Comparison of ENCODE assay signal across 1 cellular context in the genomic region with DNA sequence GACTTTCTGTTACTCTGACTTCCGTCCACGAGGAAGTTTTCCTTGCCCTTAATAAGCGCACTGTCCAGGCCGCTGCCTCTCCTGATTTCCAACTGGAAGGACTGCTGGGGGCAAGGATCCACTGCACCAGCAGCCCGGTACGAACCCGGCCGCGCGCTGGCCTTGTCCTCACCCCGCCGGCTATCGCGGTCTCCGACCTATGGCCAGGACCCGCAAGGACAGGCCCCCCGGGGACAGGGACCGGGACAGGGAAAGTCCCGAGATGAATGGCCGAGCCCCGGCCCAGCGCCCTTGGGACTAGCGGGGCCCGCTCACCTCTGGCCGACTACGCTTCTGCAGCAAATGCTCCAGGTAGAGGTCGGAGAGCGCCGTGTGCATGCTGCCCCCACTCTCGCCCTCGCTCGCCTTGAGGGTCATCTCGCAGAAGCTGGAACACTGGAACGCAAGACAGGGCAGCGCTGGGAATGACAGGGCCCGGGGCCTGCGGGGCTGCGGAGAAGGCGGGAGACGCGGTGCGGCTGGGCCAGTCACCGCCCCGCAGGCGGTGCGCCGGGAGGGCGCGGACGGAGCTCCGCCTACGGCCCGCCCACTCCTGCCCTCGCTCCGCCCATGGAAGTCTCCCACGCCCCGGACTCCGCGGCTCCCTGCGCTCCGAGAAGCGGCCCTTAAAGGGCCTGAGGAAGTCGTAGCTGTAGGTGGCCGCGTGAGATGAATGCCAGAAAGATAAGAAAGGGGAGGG.
TF ChIP-seq lines count a peak whose summit lies in the region.

Gene MPP1, minus strand, starts transcription at position 529 of the 739 bp plus-strand sequence. Its CDS starts 112 bp downstream, at position 417.

TF ChIP-seq in IMR-90, 13 proteins besides CTCF, POLR2A, EP300 and RAD21 (continued from another document):
- TF ChIP-seq MXI1 (IDR thresholded peaks at IDR 0.05; ENCODE audit: borderline replicate concordance, low read depth, low read length) (no peak), BHLHE40 (IDR thresholded peaks at IDR 0.05; ENCODE audit: low read depth, low read length) (no peak), NFE2L2 (IDR thresholded peaks at IDR 0.05; ENCODE audit: low read depth, low read length) (no peak), FOS (IDR thresholded peaks at IDR 0.05; ENCODE audit: low read depth, low read length) (no peak), RCOR1 (IDR thresholded peaks at IDR 0.05; ENCODE audit: insufficient replicate concordance, low read length) (no peak), MAFK (IDR thresholded peaks at IDR 0.05; ENCODE audit: low read depth, low read length) (no peak), RFX5 (IDR thresholded peaks at IDR 0.05; ENCODE audit: low read depth, low read length) (no peak), CEBPB (IDR thresholded peaks at IDR 0.05; ENCODE audit: low read depth, low read length) (no peak), CHD1 (IDR thresholded peaks at IDR 0.05; ENCODE audit: low read depth, low read length) (no peak), MAZ (IDR thresholded peaks at IDR 0.05; ENCODE audit: borderline replicate concordance, low read depth, low read length) (no peak), SMC3 (IDR thresholded peaks at IDR 0.05; ENCODE audit: low read depth, low read length) (no peak)
- TF ChIP-seq, protein P1, sequence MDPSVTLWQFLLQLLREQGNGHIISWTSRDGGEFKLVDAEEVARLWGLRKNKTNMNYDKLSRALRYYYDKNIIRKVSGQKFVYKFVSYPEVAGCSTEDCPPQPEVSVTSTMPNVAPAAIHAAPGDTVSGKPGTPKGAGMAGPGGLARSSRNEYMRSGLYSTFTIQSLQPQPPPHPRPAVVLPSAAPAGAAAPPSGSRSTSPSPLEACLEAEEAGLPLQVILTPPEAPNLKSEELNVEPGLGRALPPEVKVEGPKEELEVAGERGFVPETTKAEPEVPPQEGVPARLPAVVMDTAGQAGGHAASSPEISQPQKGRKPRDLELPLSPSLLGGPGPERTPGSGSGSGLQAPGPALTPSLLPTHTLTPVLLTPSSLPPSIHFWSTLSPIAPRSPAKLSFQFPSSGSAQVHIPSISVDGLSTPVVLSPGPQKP (IDR thresholded peaks at IDR 0.05; ENCODE audit: borderline replicate concordance, low read depth, low read length): no peak
